In genomic region chr20:38331814-38332213, GRCh38 we compare ENCODE assay signal across 32 cellular contexts. TPM values are rescaled to one million over a fixed set of nuclear protein-coding genes. Genes with fewer than 3 reads are reported as not detected.
"Had no signal": no experiment of that assay in that cellular context is flagged by ENCODE, and none has a peak within 500 bp of the region (broad histone marks: within the 10 kb centered on the region; RNA-seq: fewer than 3 reads in every experiment).

No MANE protein-coding gene starts in this region.

- DNase-seq: naive thymus-derived CD8-positive, alpha-beta T cell; nephron progenitor cell; occipital lobe; ovary; posterior cingulate gyrus; psoas muscle; right cardiac atrium; right lobe of liver; sigmoid colon; small intestine; stimulated activated CD4-positive, alpha-beta T cell treated with anti-CD3 and anti-CD28 coated beads, Interleukin-15, amount 100 ng/mL, for 24 hours; stimulated activated CD4-positive, alpha-beta T cell treated with anti-CD3 and anti-CD28 coated beads, Interleukin-2, amount 100 ng/mL, for 24 hours; stimulated activated CD4-positive, alpha-beta T cell treated with anti-CD3 and anti-CD28 coated beads, Interleukin-2, amount 100 ng/mL, for 48 hours; stimulated activated CD4-positive, alpha-beta T cell treated with anti-CD3 and anti-CD28 coated beads, Interleukin-4, amount 100 ng/mL, for 24 hours; stimulated activated naive CD4-positive, alpha-beta T cell; stimulated activated naive CD8-positive, alpha-beta T cell treated with anti-CD3 and anti-CD28 coated beads, Interleukin-15, amount 100 ng/mL, for 72 hours; stimulated activated naive CD8-positive, alpha-beta T cell treated with anti-CD3 and anti-CD28 coated beads, Interleukin-15, Interleukin-2, amounts not matched to agents 100 U/mL and 50 U/mL, for 24 hours; substantia nigra; testis; tibial artery; transverse colon; upper lobe of right lung; uterus had no signal

- FAIRE-seq: small intestine had no signal

- H3K9me3 Mint-ChIP-seq: natural killer cell treated with Interleukin-12 subunit alpha and Interleukin-12 subunit beta and Interleukin-15 and Interleukin-18, amount 100 ng/mL, for 72 hours; nephron progenitor cell; neural progenitor cell; stimulated activated effector memory CD8-positive, alpha-beta T cell treated with anti-CD3 and anti-CD28 coated beads, Interleukin-12 subunit alpha, Interleukin-12 subunit beta, amount 100 ng/mL, for 72 hours; type B pancreatic cell had no signal

- H3K27ac Mint-ChIP-seq: naive thymus-derived CD8-positive, alpha-beta T cell; natural killer cell treated with Interleukin-12 subunit alpha and Interleukin-12 subunit beta and Interleukin-15 and Interleukin-18, amount 100 ng/mL, for 72 hours; nephron progenitor cell; neural progenitor cell; progenitor cell of endocrine pancreas; stimulated activated effector memory CD8-positive, alpha-beta T cell treated with anti-CD3 and anti-CD28 coated beads, Interleukin-12 subunit alpha, Interleukin-12 subunit beta, amount 100 ng/mL, for 72 hours; stimulated activated naive CD8-positive, alpha-beta T cell treated with anti-CD3 and anti-CD28 coated beads, Interleukin-15, amount 100 ng/mL, for 72 hours; type B pancreatic cell had no signal

- ATAC-seq: naive thymus-derived CD8-positive, alpha-beta T cell; psoas muscle; right cardiac atrium; right lobe of liver; stimulated activated effector memory CD8-positive, alpha-beta T cell treated with anti-CD3 and anti-CD28 coated beads, Interleukin-12 subunit alpha, Interleukin-12 subunit beta, amount 100 ng/mL, for 72 hours; stimulated activated naive CD8-positive, alpha-beta T cell treated with anti-CD3 and anti-CD28 coated beads, Interleukin-15, amount 100 ng/mL, for 72 hours; stimulated activated naive CD8-positive, alpha-beta T cell treated with anti-CD3 and anti-CD28 coated beads, Interleukin-15, Interleukin-2, amounts not matched to agents 100 U/mL and 50 U/mL, for 24 hours; upper lobe of right lung had no signal

- H3K4me3 ChIP-seq: neural progenitor cell, ovary, psoas muscle, right lobe of liver, sigmoid colon, suprapubic skin, testis, tibial artery, transverse colon, upper lobe of right lung, uterus had no signal

- H3K4me2 ChIP-seq: neural progenitor cell had no signal

- H3K4me3 Mint-ChIP-seq: naive thymus-derived CD8-positive, alpha-beta T cell; natural killer cell treated with Interleukin-12 subunit alpha and Interleukin-12 subunit beta and Interleukin-15 and Interleukin-18, amount 100 ng/mL, for 72 hours; nephron progenitor cell; neural progenitor cell; stimulated activated effector memory CD8-positive, alpha-beta T cell treated with anti-CD3 and anti-CD28 coated beads, Interleukin-12 subunit alpha, Interleukin-12 subunit beta, amount 100 ng/mL, for 72 hours; stimulated activated naive CD8-positive, alpha-beta T cell treated with anti-CD3 and anti-CD28 coated beads, Interleukin-15, amount 100 ng/mL, for 72 hours; type B pancreatic cell had no signal

- H3K9me3 ChIP-seq: ovary, psoas muscle, right lobe of liver, sigmoid colon, suprapubic skin, testis, tibial artery, transverse colon, upper lobe of right lung, uterus had no signal

- H3K4me1 ChIP-seq: neural progenitor cell, parathyroid adenoma, psoas muscle, sigmoid colon, suprapubic skin, testis, tibial artery, transverse colon, upper lobe of right lung, uterus had no signal

- H3K27me3 ChIP-seq: neural progenitor cell, ovary, right lobe of liver, testis, upper lobe of right lung, uterus had no signal

- H2AFZ ChIP-seq: neural progenitor cell, parathyroid adenoma had no signal

- H3K79me2 ChIP-seq: parathyroid adenoma had no signal

- H3K36me3 Mint-ChIP-seq: naive thymus-derived CD8-positive, alpha-beta T cell; natural killer cell treated with Interleukin-12 subunit alpha and Interleukin-12 subunit beta and Interleukin-15 and Interleukin-18, amount 100 ng/mL, for 72 hours; neural progenitor cell; stimulated activated effector memory CD8-positive, alpha-beta T cell treated with anti-CD3 and anti-CD28 coated beads, Interleukin-12 subunit alpha, Interleukin-12 subunit beta, amount 100 ng/mL, for 72 hours; type B pancreatic cell had no signal

- H3K4me1 Mint-ChIP-seq: naive thymus-derived CD8-positive, alpha-beta T cell; neural progenitor cell; stimulated activated naive CD8-positive, alpha-beta T cell treated with anti-CD3 and anti-CD28 coated beads, Interleukin-15, amount 100 ng/mL, for 72 hours had no signal

- H3K27ac ChIP-seq: neural progenitor cell, ovary, parathyroid adenoma, psoas muscle, right lobe of liver, sigmoid colon, suprapubic skin, testis, tibial artery, transverse colon, upper lobe of right lung, uterus had no signal

- H3K36me3 ChIP-seq: neural progenitor cell, ovary, right lobe of liver, sigmoid colon, suprapubic skin, tibial artery, transverse colon, upper lobe of right lung, uterus had no signal

RNA-seq across cellular contexts. Expression of gene LBP, which starts 14.5 kb away (rescaled TPM):
- total RNA-seq: naive thymus-derived CD8-positive, alpha-beta T cell; natural killer cell treated with Interleukin-12 subunit alpha and Interleukin-12 subunit beta and Interleukin-15 and Interleukin-18, amount 100 ng/mL, for 72 hours; progenitor cell of endocrine pancreas; transverse colon; urinary bladder; uterus had no signal
- polyA plus RNA-seq: naive thymus-derived CD8-positive, alpha-beta T cell had no signal

RNA-seq across cellular contexts. Expression of gene BPI, which starts 27.9 kb away (rescaled TPM):
- total RNA-seq: naive thymus-derived CD8-positive, alpha-beta T cell; natural killer cell treated with Interleukin-12 subunit alpha and Interleukin-12 subunit beta and Interleukin-15 and Interleukin-18, amount 100 ng/mL, for 72 hours; occipital lobe; progenitor cell of endocrine pancreas; renal cortical epithelial cell; suprapubic skin; transverse colon; upper lobe of right lung had no signal
- polyA plus RNA-seq: naive thymus-derived CD8-positive, alpha-beta T cell; small intestine had no signal
